Comparison of ENCODE assay signal across 16 cellular contexts in genomic region chr6:40138273-40138720, GRCh38.
A peak's percentile ranks its signal among the peaks of the same experiment; 100 is the strongest.
DNase-seq lines count a peak whose midpoint lies in the region; ATAC-seq and TF ChIP-seq lines count a peak whose summit lies in the region.
"Had no signal": no experiment of that assay in that cellular context is flagged by ENCODE, and none has a peak within 500 bp of the region (broad histone marks: within the 10 kb centered on the region; RNA-seq: fewer than 3 reads in every experiment).

No MANE protein-coding gene starts in this region.

- H3K9ac ChIP-seq in mesendoderm (ENCODE audit: low read length) = no peak overlapping the region

- 70% methylated on average over 4 of the region's 4 CpGs for WGBS in hepatocyte (ENCODE audit: low lambda C conversion rate, missing lambda C conversion rate)
- no CpG with 5 or more reads among the region's 4 CpGs for WGBS in mesendoderm (ENCODE audit: extremely low coverage, insufficient coverage, low lambda C conversion rate)

- no peaks in the 10 kb centered on the region for H3K9me2 ChIP-seq in hepatocyte (replicated peaks; ENCODE audit: insufficient read depth)

- no peak overlapping the region for H2BK15ac ChIP-seq in mesendoderm (replicated peaks; ENCODE audit: low read depth)

- H3K4me1 ChIP-seq in hepatocyte (ENCODE audit: insufficient read depth) (peaks cover 25% of the 10 kb centered on the region), mesendoderm (ENCODE audit: control insufficient read depth, low read depth, low read length) (no peaks in the 10 kb centered on the region)
- H3K4me1 ChIP-seq: esophagus muscularis mucosa, left ventricle myocardium inferior had no signal

- H3K23ac ChIP-seq in mesendoderm (ENCODE audit: low read length) = no peak overlapping the region

- no peaks in the 10 kb centered on the region for H4K20me1 ChIP-seq in hepatocyte (ENCODE audit: insufficient read depth, poor library complexity, severe bottlenecking)

- no peak overlapping the region for H3K56ac ChIP-seq in mesendoderm (ENCODE audit: low read length)

- H3K79me2 ChIP-seq in hepatocyte (no peaks in the 10 kb centered on the region), mesendoderm (ENCODE audit: control insufficient read depth, insufficient read depth, low read length) (no peaks in the 10 kb centered on the region)

- H3K4me3 ChIP-seq in hepatocyte (no peak overlapping the region), mesendoderm (ENCODE audit: low read length) (no peak overlapping the region)
- H3K4me3 ChIP-seq: coronary artery, esophagus muscularis mucosa, left ventricle myocardium inferior, PC-9 had no signal

- H3K79me1 ChIP-seq in mesendoderm (ENCODE audit: low read length) = no peaks in the 10 kb centered on the region

- no peak for TF ChIP-seq CTCF in hepatocyte (IDR thresholded peaks at IDR 0.05; ENCODE audit: poor library complexity)

- ATAC-seq in GM19395 (IDR thresholded peaks at IDR 0.05; ENCODE audit: unreplicated experiment) = peak; percentile 66
- ATAC-seq in HG03175 (IDR thresholded peaks at IDR 0.05; ENCODE audit: unreplicated experiment) = peak; percentile 56

- no peaks in the 10 kb centered on the region for H3K9me3 ChIP-seq in hepatocyte (ENCODE audit: low read depth)
- H3K9me3 ChIP-seq: esophagus muscularis mucosa, left ventricle myocardium inferior had no signal

- H3K36me3 ChIP-seq in hepatocyte (replicated peaks; ENCODE audit: insufficient read depth, low read depth) (no peaks in the 10 kb centered on the region), mesendoderm (ENCODE audit: control insufficient read depth, insufficient read depth, low read length) (no peaks in the 10 kb centered on the region)
- H3K36me3 ChIP-seq: esophagus muscularis mucosa, left ventricle myocardium inferior had no signal

- DNase-seq in hepatocyte (ENCODE audit: low spot score) (peak; percentile 79), ureter (ENCODE audit: low spot score) (peak; percentile 66), UCSD-AML1 (lab: John Stamatoyannopoulos, UW; ENCODE audit: unreplicated experiment) (no peak), mesendoderm (no peak), NOMO-1 treated with dmso at 0.1 percent for 144 hours (lab: John Stamatoyannopoulos, UW; ENCODE audit: unreplicated experiment) (no peak)
- DNase-seq: activated CD4-positive, alpha-beta T cell treated with anti-CD3 and anti-CD28 coated beads, Interleukin-2, amount 10 ng/mL, durations not matched to agents 7 days and 5 days; activated T-cell treated with anti-CD3 and anti-CD28 coated beads, Interleukin-2, amount 50 U/mL, for 48 hours; CD4-positive, alpha-beta memory T cell; hippocampal formation; left ventricle myocardium inferior; NCI-H226; PC-9 had no signal

- no peak overlapping the region for H2BK120ac ChIP-seq in mesendoderm (ENCODE audit: low read depth, low read length)

- H2BK5ac ChIP-seq in mesendoderm (ENCODE audit: low read length) = no peak overlapping the region

- H3K4ac ChIP-seq in mesendoderm (ENCODE audit: low read depth, low read length) = no peak overlapping the region

- no peak overlapping the region for H2AK5ac ChIP-seq in mesendoderm (ENCODE audit: low read length)

- peak overlapping the region; percentile 57 for H2AFZ ChIP-seq in hepatocyte
- H2AFZ ChIP-seq: PC-9 had no signal

- H4K8ac ChIP-seq in mesendoderm (ENCODE audit: low read depth, low read length) = no peak overlapping the region

- H3K27me3 ChIP-seq in hepatocyte (no peaks in the 10 kb centered on the region), mesendoderm (ENCODE audit: insufficient read depth, low read length, poor library complexity) (no peaks in the 10 kb centered on the region)
- H3K27me3 ChIP-seq: esophagus muscularis mucosa had no signal

- no peak overlapping the region for H3K4me2 ChIP-seq in hepatocyte
- H3K4me2 ChIP-seq in mesendoderm (ENCODE audit: low read length) = no peak overlapping the region
- H3K4me2 ChIP-seq: PC-9 had no signal

- H4K5ac ChIP-seq in mesendoderm (ENCODE audit: low read length) = no peak overlapping the region

- H3K27ac ChIP-seq in hepatocyte (peak overlapping the region; percentile 99), mesendoderm (ENCODE audit: low read depth, low read length) (no peak overlapping the region)
- H3K27ac ChIP-seq: coronary artery, esophagus muscularis mucosa, left ventricle myocardium inferior, PC-9 had no signal

- no peak overlapping the region for H3K18ac ChIP-seq in mesendoderm (ENCODE audit: low read length)

Comparison
In these comparisons a context has a peak if more than half of its experiments do, and no peak if none do; other contexts are left out.
1. DNase-seq: peak in hepatocyte (single experiment) and ureter (single experiment); none in UCSD-AML1 (single experiment), mesendoderm (single experiment) and NOMO-1 treated with dmso at 0.1 percent for 144 hours (single experiment).